In the genomic region with DNA sequence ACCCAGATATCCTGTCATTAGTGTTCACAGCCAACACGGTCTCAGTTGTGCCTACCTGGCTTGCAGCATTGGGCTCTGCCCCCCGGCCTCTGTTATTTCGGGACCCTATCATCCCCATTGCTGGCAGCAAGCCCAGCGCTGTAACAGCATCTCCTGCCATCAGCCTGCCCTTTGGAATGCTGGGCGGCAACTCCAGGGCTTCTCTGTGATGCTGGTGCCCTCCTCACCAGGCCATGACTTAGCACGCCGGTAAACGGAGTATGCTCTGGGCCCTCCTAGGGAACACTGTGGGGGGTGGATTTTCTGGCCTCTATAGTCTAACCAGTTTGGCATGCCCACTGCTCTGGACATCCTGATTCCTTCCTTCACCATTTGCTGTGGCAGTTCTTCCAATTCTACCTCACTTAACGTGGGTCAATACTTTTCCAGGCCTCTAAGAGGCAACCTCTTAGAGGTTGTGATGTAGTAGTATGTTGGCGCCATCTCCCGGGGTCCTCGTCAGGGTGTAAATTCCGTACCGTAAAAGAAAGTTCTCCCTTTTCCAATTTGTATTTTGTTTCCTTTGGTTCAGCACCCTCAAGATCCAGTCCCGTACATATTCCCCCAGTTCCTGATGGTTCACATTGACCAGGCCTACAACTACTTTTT, we compare ENCODE assay signal across 13 cellular contexts.
DNase-seq lines count a peak whose midpoint lies in the region; TF ChIP-seq lines count a peak whose summit lies in the region.
"Had no signal": no experiment of that assay in that cellular context is flagged by ENCODE, and none has a peak within 500 bp of the region (broad histone marks: within the 10 kb centered on the region; RNA-seq: fewer than 3 reads in every experiment).

No MANE protein-coding gene starts in this region.

- TF ChIP-seq CTCF in fibroblast of the aortic adventitia (IDR thresholded peaks at IDR 0.05; ENCODE audit: insufficient read depth, low read length) (no peak), type B pancreatic cell (conservative IDR thresholded peaks at IDR 0.05) (peak; percentile 58)

- H3K27me3 Mint-ChIP-seq in type B pancreatic cell, result peaks cover 18% of the 10 kb centered on the region

- peak; percentile 3 to 50 for DNase-seq in NCI-H524 (lab: John Stamatoyannopoulos, UW)
- DNase-seq in NCI-H524 treated with DMSO at 0.1 percent for 48 hours (lab: John Stamatoyannopoulos, UW), result no peak
- DNase-seq in SHP77 treated with DMSO at 0.1 percent for 48 hours (lab: John Stamatoyannopoulos, UW), result peak; percentile 76
- DNase-seq in fibroblast of the aortic adventitia (ENCODE audit: low read depth), result peak; percentile 6
- no peak for DNase-seq in type B pancreatic cell (ENCODE audit: extremely low spot score, unreplicated experiment)
- no peak for DNase-seq in KG1 (lab: John Stamatoyannopoulos, UW)
- no peak for DNase-seq in NCI-H2196 (lab: John Stamatoyannopoulos, UW; ENCODE audit: unreplicated experiment)
- no peak for DNase-seq in stimulated activated naive CD4-positive, alpha-beta T cell (lab: John Stamatoyannopoulos, UW)
- DNase-seq: DMS79 treated with DMSO at 0.1 percent for 48 hours, mucosa of descending colon, NCI-H1105, retina had no signal

- peak overlapping the region; percentile 71 for H3K27ac Mint-ChIP-seq in type B pancreatic cell

- peak overlapping the region; percentile 10 for H3K4me3 Mint-ChIP-seq in type B pancreatic cell

- H3K4me1 Mint-ChIP-seq in type B pancreatic cell (ENCODE audit: unreplicated experiment), result no peaks in the 10 kb centered on the region

- H3K4me3 ChIP-seq in fibroblast of the aortic adventitia (ENCODE audit: low read depth, low read length), result no peak overlapping the region
- H3K4me3 ChIP-seq: mucosa of descending colon, suprapubic skin had no signal

- no peaks in the 10 kb centered on the region for H3K9me3 Mint-ChIP-seq in type B pancreatic cell

- no peaks in the 10 kb centered on the region for H3K36me3 Mint-ChIP-seq in type B pancreatic cell

Comparison
In these comparisons a context has a peak if more than half of its experiments do, and no peak if none do; other contexts are left out.
1. DNase-seq: peak in NCI-H524 (2 of 2), SHP77 treated with DMSO at 0.1 percent for 48 hours (single experiment) and fibroblast of the aortic adventitia (single experiment); none in NCI-H524 treated with DMSO at 0.1 percent for 48 hours (single experiment), type B pancreatic cell (single experiment), KG1 (single experiment), NCI-H2196 (single experiment) and stimulated activated naive CD4-positive, alpha-beta T cell (0 of 6).